2 cellular contexts compared by ENCODE assay signal in genomic region chr20:36932476-36933426, GRCh38.
TF ChIP-seq lines count a peak whose summit lies in the region.

No MANE protein-coding gene starts in this region.

TF ChIP-seq in HEK293, 187 proteins besides CTCF, POLR2A, EP300 and RAD21:
- TF ChIP-seq PRDM10 (tag by site-specific recombination; IDR thresholded peaks at IDR 0.05), result no peak
- no peak for TF ChIP-seq ZNF561 (tag by site-specific recombination; IDR thresholded peaks at IDR 0.05; ENCODE audit: borderline replicate concordance)
- TF ChIP-seq PRDM1 (tag by site-specific recombination; IDR thresholded peaks at IDR 0.05), result no peak
- TF ChIP-seq ZNF248 (tag by site-specific recombination; IDR thresholded peaks at IDR 0.05), result no peak
- no peak for TF ChIP-seq ZNF571 (tag by site-specific recombination; IDR thresholded peaks at IDR 0.05)
- TF ChIP-seq ZSCAN4 (tag by site-specific recombination; IDR thresholded peaks at IDR 0.05), result no peak
- 0 out of 2 replicates have a peak, but pooled peaks have one; percentile 20 for TF ChIP-seq PRDM6 (tag by site-specific recombination; IDR thresholded peaks at IDR 0.05)

TF ChIP-seq in GM12878, 131 proteins besides CTCF, POLR2A, EP300 and RAD21:
- TF ChIP-seq RFX5 (IDR thresholded peaks at IDR 0.05; ENCODE audit: low read depth, low read length) (no peak), KDM1A (IDR thresholded peaks at IDR 0.05; ENCODE audit: borderline replicate concordance) (no peak), POLR2AphosphoS2 (IDR thresholded peaks at IDR 0.05; ENCODE audit: low read depth, low read length) (no peak), STAT1 (conservative IDR thresholded peaks at IDR 0.05) (no peak), ZZZ3 (IDR thresholded peaks at IDR 0.05; ENCODE audit: control insufficient read depth, insufficient read length, low read depth) (no peak), SUPT20H (IDR thresholded peaks at IDR 0.05; ENCODE audit: borderline replicate concordance, control insufficient read depth, low read depth, low read length) (no peak), PAX5 (IDR thresholded peaks at IDR 0.05; ENCODE audit: borderline replicate concordance, low read depth, low read length) (no peak), RELA (IDR thresholded peaks at IDR 0.05; ENCODE audit: borderline replicate concordance, partially characterized antibody) (no peak), BCL3 (IDR thresholded peaks at IDR 0.05; ENCODE audit: borderline replicate concordance, insufficient read depth, low read depth, low read length, poor library complexity, severe bottlenecking) (no peak), RUNX3 (IDR thresholded peaks at IDR 0.05; ENCODE audit: low read length) (no peak), SPI1 (IDR thresholded peaks at IDR 0.05; ENCODE audit: borderline replicate concordance, insufficient read depth, low read depth, low read length) (no peak), ZNF217 (IDR thresholded peaks at IDR 0.05) (no peak), CEBPB (IDR thresholded peaks at IDR 0.05; ENCODE audit: borderline replicate concordance in 1 of 2, low read depth in 2 of 2, low read length in 2 of 2) (no peak), ATF7 (IDR thresholded peaks at IDR 0.05; ENCODE audit: low read depth) (no peak), NKRF (conservative IDR thresholded peaks at IDR 0.05) (no peak), NR2F1 (conservative IDR thresholded peaks at IDR 0.05) (no peak), CHD1 (IDR thresholded peaks at IDR 0.05; ENCODE audit: low read depth, low read length) (no peak), SMARCA5 (IDR thresholded peaks at IDR 0.05) (no peak), TCF7 (IDR thresholded peaks at IDR 0.05; ENCODE audit: borderline replicate concordance) (no peak), POU2F2 (IDR thresholded peaks at IDR 0.05; ENCODE audit: borderline replicate concordance, low read depth, low read length) (no peak)
